8 cellular contexts compared by ENCODE assay signal in the genomic region with DNA sequence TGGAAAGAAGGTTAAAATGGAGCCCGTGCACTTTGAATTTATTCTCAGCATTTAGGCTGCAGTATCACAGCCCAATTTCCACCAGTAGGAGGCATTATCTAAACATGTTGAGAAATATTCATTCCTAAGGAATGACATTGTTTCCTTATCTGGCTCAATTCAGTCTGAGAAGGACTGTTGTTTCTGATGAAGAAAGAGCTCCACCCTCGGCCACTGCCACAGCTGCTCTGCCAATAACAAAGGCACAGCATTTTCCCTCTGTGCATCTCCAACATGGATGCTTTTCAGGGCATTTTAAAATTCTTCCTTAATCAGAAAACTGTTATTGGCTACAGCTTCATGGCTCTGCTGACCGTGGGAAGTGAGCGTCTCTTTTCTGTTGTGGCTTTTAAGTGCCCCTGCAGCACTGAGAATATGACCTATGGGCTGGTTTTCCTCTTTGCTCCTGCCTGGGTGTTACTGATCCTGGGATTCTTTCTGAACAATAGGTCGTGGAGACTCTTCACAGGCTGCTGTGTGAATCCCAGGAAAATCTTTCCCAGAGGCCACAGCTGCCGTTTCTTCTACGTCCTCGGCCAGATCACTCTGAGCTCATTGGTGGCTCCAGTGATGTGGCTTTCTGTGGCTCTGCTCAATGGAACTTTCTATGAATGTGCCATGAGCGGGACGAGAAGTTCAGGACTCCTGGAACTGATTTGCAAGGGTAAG. TPM values are rescaled to one million over a fixed set of nuclear protein-coding genes. Genes with fewer than 3 reads are reported as not detected.
DNase-seq lines count a peak whose midpoint lies in the region; ATAC-seq and TF ChIP-seq lines count a peak whose summit lies in the region.

A gene with protein sequence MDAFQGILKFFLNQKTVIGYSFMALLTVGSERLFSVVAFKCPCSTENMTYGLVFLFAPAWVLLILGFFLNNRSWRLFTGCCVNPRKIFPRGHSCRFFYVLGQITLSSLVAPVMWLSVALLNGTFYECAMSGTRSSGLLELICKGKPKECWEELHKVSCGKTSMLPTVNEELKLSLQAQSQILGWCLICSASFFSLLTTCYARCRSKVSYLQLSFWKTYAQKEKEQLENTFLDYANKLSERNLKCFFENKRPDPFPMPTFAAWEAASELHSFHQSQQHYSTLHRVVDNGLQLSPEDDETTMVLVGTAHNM (plus strand): TSS at position 216 of the 708 bp plus-strand sequence. CDS start 58 bp downstream, at position 274.

- no peaks in the 10 kb centered on the region for H3K4me1 Mint-ChIP-seq in activated CD4-positive, alpha-beta memory T cell treated with anti-CD3 and anti-CD28 coated beads for 36 hours (ENCODE audit: low read depth)

- no peaks in the 10 kb centered on the region for H3K36me3 Mint-ChIP-seq in activated CD4-positive, alpha-beta memory T cell treated with anti-CD3 and anti-CD28 coated beads for 36 hours

- peak; percentile 58 for TF ChIP-seq CTCF in psoas muscle (IDR thresholded peaks at IDR 0.05)

- intact Hi-C loops in psoas muscle (cut with DNase I): no loop called here
- intact Hi-C loops in activated CD4-positive, alpha-beta memory T cell treated with anti-CD3 and anti-CD28 coated beads for 36 hours (cut with micrococcal nuclease): no loop called here
- intact Hi-C loops in posterior cingulate gyrus (cut with DNase I): no loop called here

- peaks cover 11% of the 10 kb centered on the region for H3K9me3 Mint-ChIP-seq in activated CD4-positive, alpha-beta memory T cell treated with anti-CD3 and anti-CD28 coated beads for 36 hours

- CTCF ChIA-PET in activated CD4-positive, alpha-beta memory T cell treated with anti-CD3 and anti-CD28 coated beads for 36 hours (lab: Charles Lee): interaction anchor here (1.9 kb wide), 1 partner anchor 224 kb away, joined by 8 read pairs; no protein-coding TSS in a partner anchor

- no peaks in the 10 kb centered on the region for H3K36me3 ChIP-seq in psoas muscle (ENCODE audit: insufficient read depth in 1 of 2, low read depth in 1 of 2)

- peaks cover 2% of the 10 kb centered on the region for H3K27me3 Mint-ChIP-seq in activated CD4-positive, alpha-beta memory T cell treated with anti-CD3 and anti-CD28 coated beads for 36 hours

- DNase-seq in DMS53 (lab: John Stamatoyannopoulos, UW) (peak; percentile 20), DMS53 treated with DMSO at 0.1 percent for 48 hours (lab: John Stamatoyannopoulos, UW; ENCODE audit: unreplicated experiment) (no peak), SW480 (ENCODE audit: low spot score) (peak; percentile 0), glomerular endothelial cell (ENCODE audit: extremely low read depth, low read depth, low spot score) (peak; percentile 87), psoas muscle (peak; percentile 34 to 59), posterior cingulate gyrus (no peak)
- DNase-seq in activated CD4-positive, alpha-beta memory T cell treated with anti-CD3 and anti-CD28 coated beads for 36 hours: no peak

- H3K4me1 ChIP-seq in psoas muscle: peaks cover 4% of the 10 kb centered on the region

- H3K27me3 ChIP-seq in psoas muscle (ENCODE audit: insufficient read depth in 3 of 3, low read length in 2 of 3): no peaks in the 10 kb centered on the region

- H3K27ac Mint-ChIP-seq in activated CD4-positive, alpha-beta memory T cell treated with anti-CD3 and anti-CD28 coated beads for 36 hours: no peak within 1 kb of the TSS

- H3K9me3 ChIP-seq in psoas muscle: no peaks in the 10 kb centered on the region

- H3K27ac ChIP-seq in psoas muscle: peak within 1 kb of the TSS; percentile 75

- POLR2A ChIA-PET in activated CD4-positive, alpha-beta memory T cell treated with anti-CD3 and anti-CD28 coated beads for 36 hours (lab: Charles Lee): no interaction called here

- 11 to 16% (median 14%) methylated on average over 10 of the region's 10 CpGs for WGBS in psoas muscle, 3 donors

- H3K4me3 Mint-ChIP-seq in activated CD4-positive, alpha-beta memory T cell treated with anti-CD3 and anti-CD28 coated beads for 36 hours: no peak within 1 kb of the TSS

- ATAC-seq in psoas muscle (peak; percentile 68 to 94 (median 86)), GM18519 (IDR thresholded peaks at IDR 0.05; ENCODE audit: low FRiP score, unreplicated experiment) (no peak)

- peak within 1 kb of the TSS; percentile 60 for H3K4me3 ChIP-seq in psoas muscle

RNA-seq across cellular contexts. Expression of the gene that starts here (rescaled TPM):
- 4.8 and 5.5 TPM in 2 replicates for total RNA-seq in glomerular endothelial cell
- total RNA-seq in psoas muscle: 1 to 10 TPM in 1 of 4 donors, under 1 TPM in 3; 0.58 to 1.2 (median 0.82) TPM
- polyA plus RNA-seq in psoas muscle: under 1 TPM; 0.52 to 0.82 (median 0.73) TPM
- not detected for total RNA-seq in activated CD4-positive, alpha-beta memory T cell treated with anti-CD3 and anti-CD28 coated beads for 36 hours

Comparison
In these comparisons a context has a peak if more than half of its experiments do, and no peak if none do; other contexts are left out.
1. DNase-seq: peak in DMS53 (single experiment), SW480 (single experiment), glomerular endothelial cell (single experiment) and psoas muscle (2 of 2); none in DMS53 treated with DMSO at 0.1 percent for 48 hours (single experiment), activated CD4-positive, alpha-beta memory T cell treated with anti-CD3 and anti-CD28 coated beads for 36 hours (single experiment) and posterior cingulate gyrus (0 of 10).